ENCODE assay signal across 18 cellular contexts in the genomic region with DNA sequence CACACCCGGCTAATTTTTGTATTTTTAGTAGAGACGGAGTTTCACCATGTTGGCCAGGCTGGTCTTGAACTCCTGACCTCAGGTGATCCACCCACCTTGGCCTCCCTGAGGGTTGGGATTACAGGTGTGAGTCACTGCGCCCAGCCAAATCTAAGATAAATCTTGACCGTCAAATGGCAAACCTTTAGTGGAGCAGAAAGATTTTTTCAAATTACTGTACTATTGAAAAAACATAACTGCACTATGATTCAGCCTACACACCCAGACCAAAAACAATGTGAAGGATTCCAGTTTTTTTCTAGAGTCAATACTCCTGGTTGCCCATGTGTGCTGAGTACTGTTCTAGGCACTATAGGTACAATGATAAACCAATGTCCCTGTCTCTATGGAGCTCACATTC. TPM values are rescaled to one million over a fixed set of nuclear protein-coding genes. Genes with fewer than 3 reads are reported as not detected.
A peak's percentile ranks its signal among the peaks of the same experiment; 100 is the strongest.
DNase-seq lines count a peak whose midpoint lies in the region; ATAC-seq, FAIRE-seq and TF ChIP-seq lines count a peak whose summit lies in the region.
"Had no signal": no experiment of that assay in that cellular context is flagged by ENCODE, and none has a peak within 500 bp of the region (broad histone marks: within the 10 kb centered on the region; RNA-seq: fewer than 3 reads in every experiment).

No MANE protein-coding gene starts in this region.

- TF ChIP-seq POLR2A in breast epithelium (IDR thresholded peaks at IDR 0.05), result no peak
- no peak for TF ChIP-seq POLR2A in suprapubic skin (IDR thresholded peaks at IDR 0.05)
- TF ChIP-seq POLR2A in GM12891 (IDR thresholded peaks at IDR 0.05; ENCODE audit: low read depth, low read length), result no peak

- 83% methylated on average over 4 of the region's 4 CpGs for WGBS in suprapubic skin

- peaks cover 22% of the 10 kb centered on the region for H3K36me3 Mint-ChIP-seq in MCF 10A (ENCODE audit: insufficient read depth, unreplicated experiment)

- FAIRE-seq in GM12891 (lab: Jason Lieb, UNC), result no peak
- FAIRE-seq: A204.1 had no signal

- no peak overlapping the region for H3K4me3 Mint-ChIP-seq in MCF 10A (ENCODE audit: unreplicated experiment)
- H3K4me3 Mint-ChIP-seq: CD4-positive, alpha-beta T cell had no signal

- H3K36me3 ChIP-seq in breast epithelium (no peaks in the 10 kb centered on the region), brain microvascular endothelial cell (replicated peaks) (no peaks in the 10 kb centered on the region), suprapubic skin (no peaks in the 10 kb centered on the region)
- H3K36me3 ChIP-seq: Peyer's patch had no signal

- BruUV-seq in MCF 10A (replicated peaks; lab: Mats Ljungman, UMichigan), result no TSS peak

- H3K27ac ChIP-seq in breast epithelium, result no peak overlapping the region
- peak overlapping the region; percentile 4 for H3K27ac ChIP-seq in brain microvascular endothelial cell
- H3K27ac ChIP-seq in suprapubic skin, result no peak overlapping the region
- H3K27ac ChIP-seq: Peyer's patch had no signal

- no peaks in the 10 kb centered on the region for H3K9me3 ChIP-seq in breast epithelium
- no peaks in the 10 kb centered on the region for H3K9me3 ChIP-seq in suprapubic skin
- H3K9me3 ChIP-seq: Peyer's patch had no signal

- in situ Hi-C loops in brain microvascular endothelial cell (cut with HindIII; ENCODE audit: low pct_ligation_motif_present, low sequenced_read_pairs), result no loop called here

- intact Hi-C loops in MCF 10A (cut with micrococcal nuclease) (no loop called here), breast epithelium (cut with DNase I; ENCODE audit: low total_unique reads) (no loop called here)

- H3K9me3 Mint-ChIP-seq in MCF 10A (ENCODE audit: unreplicated experiment), result no peaks in the 10 kb centered on the region
- H3K9me3 Mint-ChIP-seq: CD4-positive, alpha-beta T cell had no signal

- H3K4me1 Mint-ChIP-seq in MCF 10A (ENCODE audit: insufficient read depth, unreplicated experiment), result peaks cover 19% of the 10 kb centered on the region

- no peak for ATAC-seq in HG03521 (IDR thresholded peaks at IDR 0.05; ENCODE audit: unreplicated experiment)

- no peak for TF ChIP-seq EP300 in suprapubic skin (IDR thresholded peaks at IDR 0.05)

- TF ChIP-seq CTCF in MCF 10A (IDR thresholded peaks at IDR 0.05; ENCODE audit: unreplicated experiment) (no peak), breast epithelium (IDR thresholded peaks at IDR 0.05) (no peak), brain microvascular endothelial cell (IDR thresholded peaks at IDR 0.05; ENCODE audit: low read depth, low read length, missing control alignments) (no peak), suprapubic skin (IDR thresholded peaks at IDR 0.05) (no peak)

- no peaks in the 10 kb centered on the region for H3K27me3 ChIP-seq in breast epithelium
- no peaks in the 10 kb centered on the region for H3K27me3 ChIP-seq in brain microvascular endothelial cell (replicated peaks)
- H3K27me3 ChIP-seq in suprapubic skin, result no peaks in the 10 kb centered on the region
- H3K27me3 ChIP-seq: Peyer's patch had no signal

- CTCF ChIA-PET in MCF 10A (lab: Yijun Ruan, JAX), result no interaction called here

- peak overlapping the region; percentile 73 for H3K27ac Mint-ChIP-seq in MCF 10A (ENCODE audit: low read depth, unreplicated experiment)
- H3K27ac Mint-ChIP-seq: CD4-positive, alpha-beta T cell had no signal

- DNase-seq in MCF 10A (ENCODE audit: unreplicated experiment), result peak; percentile 73
- no peak for DNase-seq in breast epithelium (ENCODE audit: low spot score in 2 of 2)
- DNase-seq in brain microvascular endothelial cell, result peak; percentile 53
- DNase-seq in iris pigment epithelial cell (ENCODE audit: low read depth), result peak; percentile 45
- no peak for DNase-seq in suprapubic skin (ENCODE audit: low spot score in 2 of 2)
- DNase-seq in activated gamma-delta T cell (lab: John Stamatoyannopoulos, UW), result no peak
- DNase-seq in GM12891 (ENCODE audit: insufficient read length, low spot score), result no peak
- DNase-seq: activated CD4-positive, CD25-positive, alpha-beta regulatory T cell; CD4-positive, alpha-beta T cell; head of caudate nucleus; left colon; NCI-H187 treated with DMSO at 0.1 percent for 48 hours; NCI-H526 treated with DMSO at 0.1 percent for 48 hours; Peyer's patch; stimulated activated CD4-positive, alpha-beta T cell treated with anti-CD3 and anti-CD28 coated beads, Interleukin-15, amount 100 ng/mL, for 24 hours; T-helper 1 cell had no signal

- POLR2A ChIA-PET in MCF 10A (lab: Yijun Ruan, JAX), result interaction anchor here (0.5 kb wide), 1 partner anchor 646 kb away, joined by 3 read pairs; no protein-coding TSS in a partner anchor

- H3K4me3 ChIP-seq in breast epithelium, result no peak overlapping the region
- H3K4me3 ChIP-seq in brain microvascular endothelial cell (ENCODE audit: low read depth, low read length), result no peak overlapping the region
- H3K4me3 ChIP-seq in suprapubic skin, result no peak overlapping the region
- H3K4me3 ChIP-seq: Peyer's patch had no signal

- H3K4me1 ChIP-seq in breast epithelium (no peaks in the 10 kb centered on the region), suprapubic skin (peaks cover 9% of the 10 kb centered on the region)
- H3K4me1 ChIP-seq: Peyer's patch had no signal

- H3K27me3 Mint-ChIP-seq in MCF 10A (ENCODE audit: insufficient read depth, unreplicated experiment), result no peaks in the 10 kb centered on the region
- H3K27me3 Mint-ChIP-seq: CD4-positive, alpha-beta T cell had no signal

TF ChIP-seq in GM12891, 5 proteins besides CTCF, POLR2A, EP300 and RAD21:
- TF ChIP-seq POLR2AphosphoS5 (IDR thresholded peaks at IDR 0.05; ENCODE audit: low read depth, low read length) (no peak), POU2F2 (IDR thresholded peaks at IDR 0.05; ENCODE audit: low read depth, low read length) (no peak), SPI1 (IDR thresholded peaks at IDR 0.05; ENCODE audit: low read depth, low read length) (no peak), PAX5 (IDR thresholded peaks at IDR 0.05; ENCODE audit: insufficient read depth, low read length, severe bottlenecking) (no peak), TAF1 (IDR thresholded peaks at IDR 0.05; ENCODE audit: low read depth, low read length) (no peak)

RNA-seq across cellular contexts. Expression of a gene that starts 33.9 kb away (rescaled TPM):
- 43.3 and 51.9 TPM in 2 replicates for total RNA-seq in MCF 10A (2022)
- 10 to 100 TPM; 25.8 to 69.5 (median 60.6) TPM for total RNA-seq in breast epithelium
- total RNA-seq in suprapubic skin, result 100 to 1,000 TPM in 1 of 4 donors, 10 to 100 TPM in 3; 52.9 to 129 (median 72.1) TPM
- polyA plus RNA-seq in GM12891 (2012; ENCODE audit: low read depth, missing spikeins), result 0.27 TPM

Comparison
In these comparisons a context has a peak if more than half of its experiments do, and no peak if none do; other contexts are left out.
1. DNase-seq: peak in MCF 10A (single experiment), brain microvascular endothelial cell (single experiment) and iris pigment epithelial cell (single experiment); none in breast epithelium (0 of 2), suprapubic skin (0 of 2), activated gamma-delta T cell (single experiment) and GM12891 (single experiment).